Comparison of ENCODE assay signal across 11 cellular contexts in the genomic region with DNA sequence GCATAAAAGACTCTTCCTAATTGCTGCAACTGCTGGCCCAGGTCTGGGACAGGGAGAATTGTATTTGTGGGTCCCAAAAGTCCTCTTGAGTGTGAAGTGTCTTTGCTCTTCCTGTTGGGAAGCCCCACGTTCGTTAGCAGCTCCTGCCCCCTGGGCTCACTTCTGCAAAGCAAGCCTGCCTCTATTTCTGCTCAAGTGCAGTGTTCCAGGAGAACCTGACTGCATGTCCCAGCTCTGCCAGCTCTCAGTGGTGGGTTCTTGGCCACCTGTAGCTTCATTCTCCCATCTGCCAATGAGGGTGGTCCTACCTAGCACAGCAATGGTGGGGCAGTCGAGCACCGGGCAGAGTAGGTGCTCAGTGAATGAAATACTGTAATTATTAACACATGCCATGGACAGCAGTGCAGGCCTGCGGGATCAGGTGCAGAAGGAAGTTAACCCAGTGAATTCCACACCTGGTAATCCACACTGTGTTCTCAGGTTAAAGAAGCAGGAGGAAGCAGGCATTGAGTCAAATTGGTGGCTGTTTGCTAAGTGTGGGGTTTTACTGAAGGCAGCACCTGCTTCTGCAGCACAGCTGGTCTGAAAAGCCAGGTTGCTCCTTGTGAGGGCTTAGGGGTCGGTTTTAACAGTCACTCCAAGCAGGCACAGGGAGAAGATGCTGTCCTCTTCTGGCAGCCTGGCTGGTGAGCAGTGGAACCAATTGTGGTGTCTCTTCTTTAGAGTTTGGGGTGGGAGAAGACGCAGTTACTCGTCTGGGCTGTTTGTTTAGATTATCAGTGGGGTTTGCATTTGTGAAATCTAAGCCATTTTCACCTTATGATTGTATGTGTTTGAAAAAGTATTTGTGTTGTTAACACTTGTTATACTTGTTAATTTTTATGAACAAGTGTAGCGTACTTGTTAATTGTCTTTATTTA. TPM values are rescaled to one million over a fixed set of nuclear protein-coding genes. Genes with fewer than 3 reads are reported as not detected.
DNase-seq lines count a peak whose midpoint lies in the region; ATAC-seq, FAIRE-seq and TF ChIP-seq lines count a peak whose summit lies in the region.
"Had no signal": no experiment of that assay in that cellular context is flagged by ENCODE, and none has a peak within 500 bp of the region (broad histone marks: within the 10 kb centered on the region; RNA-seq: fewer than 3 reads in every experiment).

No MANE protein-coding gene starts in this region.

- TF ChIP-seq POLR2A in A549 (IDR thresholded peaks at IDR 0.05; ENCODE audit: low read length) = no peak

- ATAC-seq in A549 (peak; percentile 7 to 8; a peak in 3 of 6 replicates), GM21529 (IDR thresholded peaks at IDR 0.05; ENCODE audit: unreplicated experiment) (no peak), HG02885 (IDR thresholded peaks at IDR 0.05; ENCODE audit: poor library complexity, unreplicated experiment) (no peak), GM19324 (IDR thresholded peaks at IDR 0.05; ENCODE audit: low FRiP score, unreplicated experiment) (no peak)
- ATAC-seq in CD4-positive, alpha-beta T cell (ENCODE audit: poor library complexity) = no peak

- H3K9me3 ChIP-seq in A549 = peaks cover 25% of the 10 kb centered on the region
- no peaks in the 10 kb centered on the region for H3K9me3 ChIP-seq in CD4-positive, alpha-beta T cell (ENCODE audit: control insufficient read depth, low read length)

- WGBS in A549 (ENCODE audit: missing lambda C conversion rate) = 65% methylated on average over 9 of the region's 9 CpGs

- intact Hi-C loops in CD4-positive, alpha-beta T cell (cut with DNase I, micrococcal nuclease) = no loop called here

- H3K4me2 ChIP-seq in A549 = peak overlapping the region; percentile 18

- H3K27ac Mint-ChIP-seq in CD4-positive, alpha-beta T cell = peak overlapping the region; percentile 95

- TF ChIP-seq CTCF in A549 (IDR thresholded peaks at IDR 0.05) = no peak
- TF ChIP-seq CTCF in CD4-positive, alpha-beta T cell (IDR thresholded peaks at IDR 0.05) = no peak
- no peak for TF ChIP-seq CTCF in VCaP (conservative IDR thresholded peaks at IDR 0.05)

- H3K27me3 ChIP-seq in CD4-positive, alpha-beta T cell (ENCODE audit: control insufficient read depth, insufficient read depth, low read length) = no peaks in the 10 kb centered on the region

- no peak for TF ChIP-seq RAD21 in A549 (conservative IDR thresholded peaks at IDR 0.05 in 1 of 2, IDR thresholded peaks at IDR 0.05 in 1 of 2)

- no peak for TF ChIP-seq EP300 in A549 (IDR thresholded peaks at IDR 0.05)

- H3K27ac ChIP-seq in A549 (peak overlapping the region; percentile 71 to 85), VCaP (peak overlapping the region; percentile 25)
- peak overlapping the region; percentile 38 for H3K27ac ChIP-seq in CD4-positive, alpha-beta T cell (ENCODE audit: low read depth, low read length)

- CTCF ChIA-PET in A549 (lab: Yijun Ruan, JAX) = interaction anchor here (0.8 to 13.7 kb wide), 3 partner anchors 32 to 424 kb away, joined by 3 to 166 read pairs (median 10); no protein-coding TSS in a partner anchor
- CTCF ChIA-PET in CD4-positive, alpha-beta T cell (lab: Charles Lee) = interaction anchor here (0.7 to 5.2 kb wide), 3 partner anchors 9 to 35 kb away, joined by 3 to 75 read pairs (median 6); no protein-coding TSS in a partner anchor

- no peaks in the 10 kb centered on the region for H3K27me3 Mint-ChIP-seq in CD4-positive, alpha-beta T cell

- peaks cover 6% of the 10 kb centered on the region for H3K9me3 Mint-ChIP-seq in CD4-positive, alpha-beta T cell

- H3K4me1 ChIP-seq in A549 = peaks cover 56% of the 10 kb centered on the region

- H3K4me3 Mint-ChIP-seq in CD4-positive, alpha-beta T cell = peak overlapping the region; percentile 70

- H3K36me3 Mint-ChIP-seq in CD4-positive, alpha-beta T cell (ENCODE audit: low read depth) = peaks cover 15% of the 10 kb centered on the region

- POLR2A ChIA-PET in A549 (lab: Yijun Ruan, JAX) = no interaction called here
- POLR2A ChIA-PET in CD4-positive, alpha-beta T cell (lab: Charles Lee) = interaction anchor here (0.8 to 3.1 kb wide), 4 partner anchors 10 to 35 kb away, joined by 3 to 39 read pairs (median 7); no protein-coding TSS in a partner anchor

- H3K4me1 Mint-ChIP-seq in CD4-positive, alpha-beta T cell (ENCODE audit: low read depth) = peaks cover 88% of the 10 kb centered on the region

- H3K4me3 ChIP-seq in A549 = no peak overlapping the region

- no peak for FAIRE-seq in A549 (lab: Jason Lieb, UNC)

- DNase-seq in A549 (ENCODE audit: low read depth in 1 of 2, low spot score in 1 of 2) = no peak
- DNase-seq in CD4-positive, alpha-beta T cell = no peak
- peak; percentile 77 for DNase-seq in mesenteric fat pad (ENCODE audit: low spot score)
- DNase-seq in Kasumi-1 (lab: John Stamatoyannopoulos, UW) = no peak
- DNase-seq: NCI-H510A treated with DMSO at 0.1 percent for 48 hours, posterior cingulate gyrus, T-helper 9 cell had no signal

TF ChIP-seq in A549, 52 proteins besides CTCF, POLR2A, EP300 and RAD21:
- TF ChIP-seq, protein P1, sequence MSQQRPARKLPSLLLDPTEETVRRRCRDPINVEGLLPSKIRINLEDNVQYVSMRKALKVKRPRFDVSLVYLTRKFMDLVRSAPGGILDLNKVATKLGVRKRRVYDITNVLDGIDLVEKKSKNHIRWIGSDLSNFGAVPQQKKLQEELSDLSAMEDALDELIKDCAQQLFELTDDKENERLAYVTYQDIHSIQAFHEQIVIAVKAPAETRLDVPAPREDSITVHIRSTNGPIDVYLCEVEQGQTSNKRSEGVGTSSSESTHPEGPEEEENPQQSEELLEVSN (IDR thresholded peaks at IDR 0.05; ENCODE audit: borderline replicate concordance, low read depth) = no peak
- no peak for TF ChIP-seq HOXA7 (CRISPR knock-in tag; IDR thresholded peaks at IDR 0.05)
- TF ChIP-seq RCOR1 (IDR thresholded peaks at IDR 0.05; ENCODE audit: low read depth, low read length) = no peak
- no peak for TF ChIP-seq HOXB13 (CRISPR knock-in tag; IDR thresholded peaks at IDR 0.05; ENCODE audit: low read depth)
- no peak for TF ChIP-seq TFCP2L1 (CRISPR knock-in tag; IDR thresholded peaks at IDR 0.05)
- no peak for TF ChIP-seq BHLHE40 (IDR thresholded peaks at IDR 0.05; ENCODE audit: low read depth, low read length)
- TF ChIP-seq NPAS2 (CRISPR knock-in tag; IDR thresholded peaks at IDR 0.05; ENCODE audit: borderline replicate concordance) = no peak

RNA-seq across cellular contexts. Expression of a gene that starts 54.3 kb away (rescaled TPM):
- polyA plus RNA-seq in A549 (2011; rRNA removed) (68.8 and 79.0 TPM in 2 replicates), A549 (2017; fragmentation: RNase III; extraction: RNeasy Plus Mini Kit Qiagen cat#74134 plus additional on column Dnase treatment) (98.1 to 99.6 TPM (median 99.1 TPM) in 3 replicates)
- 74.5 and 83.0 TPM in 2 replicates for polyA plus RNA-seq in A549 (2012; cell fraction: cytosol; rRNA removed)
- 371 and 389 TPM in 2 replicates for polyA plus RNA-seq in A549 (2012; cell fraction: nucleus; rRNA removed)
- 118 and 170 TPM in 2 replicates for polyA minus RNA-seq in A549 (2011; rRNA and poly(A)+ RNA removed)
- 100 to 1,000 TPM; 147 to 156 TPM for total RNA-seq in CD4-positive, alpha-beta T cell
- 67.2 TPM for total RNA-seq in mesenteric fat pad

Comparison
In these comparisons a context has a peak if more than half of its experiments do, and no peak if none do; other contexts are left out.
1. ATAC-seq: peak in A549 (2 of 2); none in CD4-positive, alpha-beta T cell (single experiment), GM21529 (single experiment), HG02885 (single experiment) and GM19324 (single experiment).
2. H3K27ac ChIP-seq: peak in every context shown above with its lines; median percentile 78 in A549; 38 in CD4-positive, alpha-beta T cell; 25 in VCaP.